Comparison of ENCODE assay signal across 10 cellular contexts in the genomic region with DNA sequence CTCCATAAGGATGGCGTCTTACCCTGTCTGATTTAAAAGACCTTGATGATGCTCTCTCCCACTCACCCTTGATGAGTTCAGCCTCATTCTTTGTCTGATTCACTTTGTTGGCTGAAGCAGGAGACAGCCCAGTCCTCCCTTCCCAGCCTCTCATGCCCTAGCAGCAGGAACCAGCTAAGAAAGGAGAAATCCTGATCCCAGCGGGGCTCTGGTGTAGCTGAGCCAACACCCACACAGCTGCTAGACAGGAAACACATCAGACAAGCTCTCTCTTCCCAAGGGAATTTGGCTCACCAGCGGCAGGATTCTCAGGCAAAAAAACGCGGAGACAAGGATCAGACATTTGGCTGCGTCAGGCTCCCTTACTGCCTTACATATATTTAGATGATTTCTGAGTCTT.
DNase-seq lines count a peak whose midpoint lies in the region; ATAC-seq and TF ChIP-seq lines count a peak whose summit lies in the region.
"Had no signal": no experiment of that assay in that cellular context is flagged by ENCODE, and none has a peak within 500 bp of the region (broad histone marks: within the 10 kb centered on the region; RNA-seq: fewer than 3 reads in every experiment).

No MANE protein-coding gene starts in this region.

- peak overlapping the region; percentile 24 for H3K4me2 ChIP-seq in osteoblast (ENCODE audit: insufficient read depth, low read length)

- intact Hi-C loops in esophagus muscularis mucosa (cut with DNase I): no loop called here

- TF ChIP-seq CTCF in fibroblast of villous mesenchyme (IDR thresholded peaks at IDR 0.05; ENCODE audit: insufficient read depth, low read depth, low read length) (no peak), osteoblast (IDR thresholded peaks at IDR 0.05; ENCODE audit: extremely low read depth, low read depth, low read length) (no peak), esophagus muscularis mucosa (IDR thresholded peaks at IDR 0.05) (no peak)

- H3K27me3 ChIP-seq in osteoblast (ENCODE audit: insufficient read depth, low read length): no peaks in the 10 kb centered on the region
- no peaks in the 10 kb centered on the region for H3K27me3 ChIP-seq in esophagus muscularis mucosa

- in situ Hi-C loops in ACHN (cut with HindIII; ENCODE audit: low pct_ligation_motif_present, low pct_unique_long_range_greater_than_20kb, low sequenced_read_pairs): no loop called here

- no peak for TF ChIP-seq EP300 in esophagus muscularis mucosa (IDR thresholded peaks at IDR 0.05)

- H3K36me3 ChIP-seq in osteoblast (ENCODE audit: insufficient read depth, low read length) (no peaks in the 10 kb centered on the region), esophagus muscularis mucosa (no peaks in the 10 kb centered on the region)

- no peak for ATAC-seq in GM18861 (IDR thresholded peaks at IDR 0.05; ENCODE audit: unreplicated experiment)
- ATAC-seq: activated naive CD8-positive, alpha-beta T cell treated with anti-CD3 and anti-CD28 coated beads, Interleukin-2, amount 50 U/mL, for 24 hours had no signal

- H3K79me2 ChIP-seq in osteoblast (ENCODE audit: insufficient read depth, low read length): no peaks in the 10 kb centered on the region

- WGBS in esophagus muscularis mucosa: 19% methylated on average over 6 of the region's 6 CpGs

- peaks cover 21% of the 10 kb centered on the region for H3K4me1 ChIP-seq in osteoblast (ENCODE audit: insufficient read depth, low read length)
- peaks cover 0 to 7% (median 4%) of the 10 kb centered on the region in 4 donors for H3K4me1 ChIP-seq in esophagus muscularis mucosa

- no peak for TF ChIP-seq POLR2A in esophagus muscularis mucosa (IDR thresholded peaks at IDR 0.05; ENCODE audit: low read depth)

- peak overlapping the region; percentile 12 for H2AFZ ChIP-seq in osteoblast (ENCODE audit: low read length)

- no peaks in the 10 kb centered on the region for H4K20me1 ChIP-seq in osteoblast (ENCODE audit: insufficient read depth, low read length)

- peak; percentile 61 for DNase-seq in DMS153 (lab: John Stamatoyannopoulos, UW)
- DNase-seq in NCI-H82 (lab: John Stamatoyannopoulos, UW): peak; percentile 83
- peak; percentile 96 for DNase-seq in fibroblast of villous mesenchyme (ENCODE audit: low read depth)
- DNase-seq in osteoblast (ENCODE audit: insufficient read length, low spot score, missing footprints): peak; percentile 93
- DNase-seq in esophagus muscularis mucosa (ENCODE audit: extremely low spot score): no peak
- DNase-seq in NCI-H2029 treated with DMSO at 0.1 percent for 48 hours (lab: John Stamatoyannopoulos, UW): no peak
- no peak for DNase-seq in ACHN
- DNase-seq: activated naive CD8-positive, alpha-beta T cell treated with anti-CD3 and anti-CD28 coated beads, Interleukin-2, amount 50 U/mL, for 24 hours; stimulated activated naive CD4-positive, alpha-beta T cell treated with Interleukin-2 at 50 U/mL for 16 hours had no signal

- H3K9me3 ChIP-seq in osteoblast (ENCODE audit: low read depth, low read length): no peaks in the 10 kb centered on the region
- H3K9me3 ChIP-seq in esophagus muscularis mucosa: no peaks in the 10 kb centered on the region

- no peak overlapping the region for H3K4me3 ChIP-seq in fibroblast of villous mesenchyme (ENCODE audit: low read depth, low read length)
- no peak overlapping the region for H3K4me3 ChIP-seq in osteoblast (ENCODE audit: insufficient read depth, low read length)
- no peak overlapping the region for H3K4me3 ChIP-seq in esophagus muscularis mucosa

- peak overlapping the region; percentile 87 for H3K27ac ChIP-seq in osteoblast (ENCODE audit: low read depth, low read length)
- no peak overlapping the region for H3K27ac ChIP-seq in esophagus muscularis mucosa (replicated peaks in 1 of 4)

Comparison
In these comparisons a context has a peak if more than half of its experiments do, and no peak if none do; other contexts are left out.
1. DNase-seq: peak in DMS153 (single experiment), NCI-H82 (single experiment), fibroblast of villous mesenchyme (single experiment) and osteoblast (single experiment); none in esophagus muscularis mucosa (single experiment), NCI-H2029 treated with DMSO at 0.1 percent for 48 hours (single experiment) and ACHN (single experiment).